In genomic region chr5:176680226-176680563, GRCh38 we compare ENCODE assay signal across 21 cellular contexts. TPM values are rescaled to one million over a fixed set of nuclear protein-coding genes. Genes with fewer than 3 reads are reported as not detected.
DNase-seq lines count a peak whose midpoint lies in the region; ATAC-seq and TF ChIP-seq lines count a peak whose summit lies in the region.
"Had no signal": no experiment of that assay in that cellular context is flagged by ENCODE, and none has a peak within 500 bp of the region (broad histone marks: within the 10 kb centered on the region; RNA-seq: fewer than 3 reads in every experiment).

No MANE protein-coding gene starts in this region.

- no peaks in the 10 kb centered on the region for H3K9me3 ChIP-seq in iPS-20b (ENCODE audit: insufficient read depth, low read depth, low read length)
- no peaks in the 10 kb centered on the region for H3K9me3 ChIP-seq in parathyroid adenoma (ENCODE audit: control insufficient read depth, low read length)
- H3K9me3 ChIP-seq in PC-3 (ENCODE audit: low read length), result no peaks in the 10 kb centered on the region
- H3K9me3 ChIP-seq: Peyer's patch had no signal

- H4K20me1 ChIP-seq in PC-3 (ENCODE audit: low read length), result no peaks in the 10 kb centered on the region

- H2AFZ ChIP-seq in parathyroid adenoma (peak overlapping the region; percentile 13), PC-3 (ENCODE audit: low read length) (no peak overlapping the region)

- H3K4me2 ChIP-seq in parathyroid adenoma (ENCODE audit: low read length) (no peak overlapping the region), PC-3 (ENCODE audit: low read length) (no peak overlapping the region)

- H3K36me3 ChIP-seq in H7 (replicated peaks; ENCODE audit: control insufficient read depth, insufficient read depth, low read length) (no peaks in the 10 kb centered on the region), iPS-20b (ENCODE audit: insufficient read depth, low read depth, low read length) (no peaks in the 10 kb centered on the region), parathyroid adenoma (ENCODE audit: control insufficient read depth, insufficient read depth, low read length) (no peaks in the 10 kb centered on the region), PC-3 (ENCODE audit: low read depth, low read length) (no peaks in the 10 kb centered on the region)
- H3K36me3 ChIP-seq: Peyer's patch had no signal

- DNase-seq in H7, result peak; percentile 86
- DNase-seq in choroid plexus epithelial cell (ENCODE audit: low read depth), result no peak
- no peak for DNase-seq in NAMALWA (ENCODE audit: low spot score)
- DNase-seq in EL, result no peak
- no peak for DNase-seq in PC-3
- DNase-seq: ACHN; CD4-positive, CD25-positive, alpha-beta regulatory T cell; DMS79; GDM1; GOT3; HFFc6; NCI-H1417; NCI-H1930; NCI-H2171 treated with DMSO at 0.1 percent for 48 hours; NCI-H510A; NCI-H82; Peyer's patch; SHP77 treated with DMSO at 0.1 percent for 48 hours had no signal

- H3K4me3 ChIP-seq in H7 (ENCODE audit: insufficient read depth, low read depth, low read length), result peak overlapping the region; percentile 24; the same call in 1 of the 2 replicates
- peak overlapping the region; percentile 3 for H3K4me3 ChIP-seq in choroid plexus epithelial cell (ENCODE audit: low read depth, low read length)
- H3K4me3 ChIP-seq in iPS-20b (ENCODE audit: low read length), result peak overlapping the region; percentile 53; the same call in 1 of the 2 replicates
- H3K4me3 ChIP-seq in parathyroid adenoma (ENCODE audit: low read depth, low read length), result no peak overlapping the region
- no peak overlapping the region for H3K4me3 ChIP-seq in PC-3 (ENCODE audit: low read length)
- H3K4me3 ChIP-seq: Peyer's patch had no signal

- H3K27ac ChIP-seq in iPS-20b (ENCODE audit: low read length) (no peak overlapping the region), parathyroid adenoma (no peak overlapping the region), PC-3 (ENCODE audit: low read length) (no peak overlapping the region)
- H3K27ac ChIP-seq: Peyer's patch had no signal

- CTCF ChIA-PET in PC-3 (lab: Charles Lee), result no interaction called here

- intact Hi-C loops in PC-3 (cut with micrococcal nuclease), result no loop called here

- H3F3A ChIP-seq in PC-3 (ENCODE audit: low read length, unreplicated experiment), result no peaks in the 10 kb centered on the region

- no peaks in the 10 kb centered on the region for H3K9me2 ChIP-seq in PC-3 (replicated peaks; ENCODE audit: low read length)

- no peak overlapping the region for H3K9ac ChIP-seq in iPS-20b (ENCODE audit: low read depth, low read length)
- no peak overlapping the region for H3K9ac ChIP-seq in parathyroid adenoma
- H3K9ac ChIP-seq in PC-3 (ENCODE audit: low read length), result no peak overlapping the region

- TF ChIP-seq CTCF in choroid plexus epithelial cell (conservative IDR thresholded peaks at IDR 0.05; ENCODE audit: low read depth, low read length) (no peak), parathyroid adenoma (IDR thresholded peaks at IDR 0.05) (no peak), PC-3 (conservative IDR thresholded peaks at IDR 0.05; ENCODE audit: low read depth, low read length) (no peak)

- POLR2A ChIA-PET in PC-3 (lab: Charles Lee; ENCODE audit: unreplicated experiment), result no interaction called here

- ATAC-seq in PC-3, result no peak
- ATAC-seq: HepG2 had no signal

- no peaks in the 10 kb centered on the region for H3K4me1 ChIP-seq in iPS-20b (ENCODE audit: insufficient read depth, low read length)
- no peaks in the 10 kb centered on the region for H3K4me1 ChIP-seq in parathyroid adenoma
- peaks cover 10% of the 10 kb centered on the region for H3K4me1 ChIP-seq in PC-3 (ENCODE audit: insufficient read depth, low read length)
- H3K4me1 ChIP-seq: Peyer's patch had no signal

- H3K27me3 ChIP-seq in H7 (ENCODE audit: control insufficient read depth, insufficient read depth, low read length) (peaks cover 9% of the 10 kb centered on the region), iPS-20b (ENCODE audit: insufficient read depth, low read length) (peaks cover 34% of the 10 kb centered on the region), parathyroid adenoma (ENCODE audit: control insufficient read depth, insufficient read depth, low read length) (no peaks in the 10 kb centered on the region), PC-3 (ENCODE audit: low read length) (peaks cover 23% of the 10 kb centered on the region)
- H3K27me3 ChIP-seq: Peyer's patch had no signal

- H3K79me2 ChIP-seq in parathyroid adenoma (no peaks in the 10 kb centered on the region), PC-3 (ENCODE audit: low read length) (no peaks in the 10 kb centered on the region)

- BruUV-seq in PC-3 (replicated peaks; lab: Mats Ljungman, UMichigan), result no TSS peak

RNA-seq across cellular contexts. Expression of gene TSPAN17, which starts 32.9 kb away (rescaled TPM):
- 39.8 and 50.7 TPM in 2 replicates for total RNA-seq in H7 (2014; rRNA removed; shearing (Covaris generic))
- 47.3 and 56.3 TPM in 2 replicates for total RNA-seq in PC-3 (2014; rRNA removed)

RNA-seq across cellular contexts. Expression of gene EIF4E1B, which starts 49.7 kb away (rescaled TPM):
- total RNA-seq in H7 (2014; rRNA removed; shearing (Covaris generic)), result 0.33 and 0.97 TPM in 2 replicates
- not detected in 2 replicates for total RNA-seq in PC-3 (2014; rRNA removed)
- total RNA-seq: CD4-positive, CD25-positive, alpha-beta regulatory T cell; HepG2; HFFc6; Peyer's patch had no signal

RNA-seq across cellular contexts. Expression of gene SNCB, which starts 49.9 kb away (rescaled TPM):
- 4.7 and 7.2 TPM in 2 replicates for total RNA-seq in H7 (2014; rRNA removed; shearing (Covaris generic))
- total RNA-seq in PC-3 (2014; rRNA removed), result 2.1 and 8.6 TPM in 2 replicates
- total RNA-seq: CD4-positive, CD25-positive, alpha-beta regulatory T cell; HepG2; HFFc6; Peyer's patch had no signal

Comparison
In these comparisons a context has a peak if more than half of its experiments do, and no peak if none do; other contexts are left out.
1. H3K4me3 ChIP-seq: peak in H7 (single experiment), choroid plexus epithelial cell (single experiment) and iPS-20b (single experiment); none in parathyroid adenoma (single experiment) and PC-3 (single experiment).